In genomic region chr9:34177906-34178697, GRCh38 we compare ENCODE assay signal across 8 cellular contexts. TPM values are rescaled to one million over a fixed set of nuclear protein-coding genes. Genes with fewer than 3 reads are reported as not detected.
DNase-seq lines count a peak whose midpoint lies in the region; ATAC-seq lines count a peak whose summit lies in the region.

No MANE protein-coding gene starts in this region.

- H3K4me3 ChIP-seq in iPS-11a (ENCODE audit: low read depth, low read length) = peak overlapping the region; percentile 94

- H3K4me3 Mint-ChIP-seq in activated T-cell treated with anti-CD3 and anti-CD28 coated beads, Interleukin-2, amount 50 U/mL, for 72 hours = peak overlapping the region; percentile 90 to 93
- H3K4me3 Mint-ChIP-seq in activated CD4-positive, alpha-beta memory T cell treated with anti-CD3 and anti-CD28 coated beads for 36 hours = peak overlapping the region; percentile 90
- H3K4me3 Mint-ChIP-seq in stimulated activated naive B cell treated with anti-CD40 and anti-IgM and Interleukin-4, amounts not matched to agents 10 μg/mL and 1 μg/mL and 100 μg/mL, for 72 hours = peak overlapping the region; percentile 92

- CTCF ChIA-PET in activated CD4-positive, alpha-beta memory T cell treated with anti-CD3 and anti-CD28 coated beads for 36 hours (lab: Charles Lee) = interaction anchor here (1.0 to 3.1 kb wide), 2 partner anchors 13 to 74 kb away, joined by 3 to 19 read pairs; no protein-coding TSS in a partner anchor

- DNase-seq in activated T-cell treated with anti-CD3 and anti-CD28 coated beads, Interleukin-2, amount 50 U/mL, for 72 hours = no peak
- DNase-seq in activated T-cell treated with anti-CD3 and anti-CD28 coated beads for 4 hours = no peak
- DNase-seq in activated CD4-positive, alpha-beta memory T cell treated with anti-CD3 and anti-CD28 coated beads for 36 hours = no peak
- DNase-seq in stimulated activated naive B cell treated with anti-CD40 and anti-IgM and Interleukin-4, amounts not matched to agents 10 μg/mL and 1 μg/mL and 100 μg/mL, for 72 hours = no peak
- no peak for DNase-seq in NOMO-1 treated with DMSO at 0.1 percent for 48 hours (lab: John Stamatoyannopoulos, UW; ENCODE audit: unreplicated experiment)
- no peak for DNase-seq in GF-D8 (lab: John Stamatoyannopoulos, UW)

- no peak for ATAC-seq in activated T-cell treated with anti-CD3 and anti-CD28 coated beads, Interleukin-2, amount 50 U/mL, for 72 hours (replicated peaks in 1 of 2)
- no peak for ATAC-seq in stimulated activated naive B cell treated with anti-CD40 and anti-IgM and Interleukin-4, amounts not matched to agents 10 μg/mL and 1 μg/mL and 100 μg/mL, for 72 hours (replicated peaks)
- ATAC-seq in GM21515 (IDR thresholded peaks at IDR 0.05; ENCODE audit: unreplicated experiment) = no peak

- no peaks in the 10 kb centered on the region for H3K9me3 Mint-ChIP-seq in activated T-cell treated with anti-CD3 and anti-CD28 coated beads, Interleukin-2, amount 50 U/mL, for 72 hours
- no peaks in the 10 kb centered on the region for H3K9me3 Mint-ChIP-seq in activated CD4-positive, alpha-beta memory T cell treated with anti-CD3 and anti-CD28 coated beads for 36 hours
- no peaks in the 10 kb centered on the region for H3K9me3 Mint-ChIP-seq in stimulated activated naive B cell treated with anti-CD40 and anti-IgM and Interleukin-4, amounts not matched to agents 10 μg/mL and 1 μg/mL and 100 μg/mL, for 72 hours

- intact Hi-C loops in activated CD4-positive, alpha-beta memory T cell treated with anti-CD3 and anti-CD28 coated beads for 36 hours (cut with micrococcal nuclease) = loop anchor here (1.0 to 2.0 kb wide), 5 partner anchors 8 to 361 kb away; partner anchors contain the start of genes KIF24, NUDT2 and UBE2R2

- H3K27ac Mint-ChIP-seq in activated T-cell treated with anti-CD3 and anti-CD28 coated beads, Interleukin-2, amount 50 U/mL, for 72 hours = peak overlapping the region; percentile 97
- H3K27ac Mint-ChIP-seq in activated CD4-positive, alpha-beta memory T cell treated with anti-CD3 and anti-CD28 coated beads for 36 hours = peak overlapping the region; percentile 96
- H3K27ac Mint-ChIP-seq in stimulated activated naive B cell treated with anti-CD40 and anti-IgM and Interleukin-4, amounts not matched to agents 10 μg/mL and 1 μg/mL and 100 μg/mL, for 72 hours = peak overlapping the region; percentile 96

- H3K27me3 Mint-ChIP-seq in activated T-cell treated with anti-CD3 and anti-CD28 coated beads, Interleukin-2, amount 50 U/mL, for 72 hours (ENCODE audit: low read depth) = no peaks in the 10 kb centered on the region
- no peaks in the 10 kb centered on the region for H3K27me3 Mint-ChIP-seq in activated CD4-positive, alpha-beta memory T cell treated with anti-CD3 and anti-CD28 coated beads for 36 hours
- peaks cover 0 to 10% of the 10 kb centered on the region in 2 donors for H3K27me3 Mint-ChIP-seq in stimulated activated naive B cell treated with anti-CD40 and anti-IgM and Interleukin-4, amounts not matched to agents 10 μg/mL and 1 μg/mL and 100 μg/mL, for 72 hours

- H3K36me3 Mint-ChIP-seq in activated T-cell treated with anti-CD3 and anti-CD28 coated beads, Interleukin-2, amount 50 U/mL, for 72 hours (ENCODE audit: insufficient read depth in 2 of 2) = peaks cover 6 to 17% of the 10 kb centered on the region in 2 donors
- H3K36me3 Mint-ChIP-seq in activated CD4-positive, alpha-beta memory T cell treated with anti-CD3 and anti-CD28 coated beads for 36 hours = peaks cover 5% of the 10 kb centered on the region
- peaks cover 4 to 14% of the 10 kb centered on the region in 2 donors for H3K36me3 Mint-ChIP-seq in stimulated activated naive B cell treated with anti-CD40 and anti-IgM and Interleukin-4, amounts not matched to agents 10 μg/mL and 1 μg/mL and 100 μg/mL, for 72 hours

- peaks cover 29% of the 10 kb centered on the region for H3K4me1 Mint-ChIP-seq in activated T-cell treated with anti-CD3 and anti-CD28 coated beads, Interleukin-2, amount 50 U/mL, for 72 hours (ENCODE audit: low read depth)
- peaks cover 12% of the 10 kb centered on the region for H3K4me1 Mint-ChIP-seq in activated CD4-positive, alpha-beta memory T cell treated with anti-CD3 and anti-CD28 coated beads for 36 hours (ENCODE audit: low read depth)
- H3K4me1 Mint-ChIP-seq in stimulated activated naive B cell treated with anti-CD40 and anti-IgM and Interleukin-4, amounts not matched to agents 10 μg/mL and 1 μg/mL and 100 μg/mL, for 72 hours = peaks cover 7 to 16% of the 10 kb centered on the region in 2 donors

- POLR2A ChIA-PET in activated CD4-positive, alpha-beta memory T cell treated with anti-CD3 and anti-CD28 coated beads for 36 hours (lab: Charles Lee) = interaction anchor here (0.6 to 1.9 kb wide), 10 partner anchors 15 to 265 kb away, joined by 3 to 16 read pairs (median 4); partner anchors contain the start of gene UBAP2

RNA-seq across cellular contexts. Expression of gene UBAP1, which starts 0.7 kb away (rescaled TPM):
- 10 to 100 TPM; 36.4 to 37.5 TPM for total RNA-seq in activated T-cell treated with anti-CD3 and anti-CD28 coated beads, Interleukin-2, amount 50 U/mL, for 72 hours
- 10 to 100 TPM; 30.5 to 32.0 TPM for total RNA-seq in activated CD4-positive, alpha-beta memory T cell treated with anti-CD3 and anti-CD28 coated beads for 36 hours

RNA-seq across cellular contexts. Expression of gene DCAF12, which starts 51.6 kb away (rescaled TPM):
- 10 to 100 TPM; 32.7 to 36.3 TPM for total RNA-seq in activated T-cell treated with anti-CD3 and anti-CD28 coated beads, Interleukin-2, amount 50 U/mL, for 72 hours
- total RNA-seq in activated CD4-positive, alpha-beta memory T cell treated with anti-CD3 and anti-CD28 coated beads for 36 hours = 10 to 100 TPM; 32.5 to 35.4 TPM
